In the genomic region with DNA sequence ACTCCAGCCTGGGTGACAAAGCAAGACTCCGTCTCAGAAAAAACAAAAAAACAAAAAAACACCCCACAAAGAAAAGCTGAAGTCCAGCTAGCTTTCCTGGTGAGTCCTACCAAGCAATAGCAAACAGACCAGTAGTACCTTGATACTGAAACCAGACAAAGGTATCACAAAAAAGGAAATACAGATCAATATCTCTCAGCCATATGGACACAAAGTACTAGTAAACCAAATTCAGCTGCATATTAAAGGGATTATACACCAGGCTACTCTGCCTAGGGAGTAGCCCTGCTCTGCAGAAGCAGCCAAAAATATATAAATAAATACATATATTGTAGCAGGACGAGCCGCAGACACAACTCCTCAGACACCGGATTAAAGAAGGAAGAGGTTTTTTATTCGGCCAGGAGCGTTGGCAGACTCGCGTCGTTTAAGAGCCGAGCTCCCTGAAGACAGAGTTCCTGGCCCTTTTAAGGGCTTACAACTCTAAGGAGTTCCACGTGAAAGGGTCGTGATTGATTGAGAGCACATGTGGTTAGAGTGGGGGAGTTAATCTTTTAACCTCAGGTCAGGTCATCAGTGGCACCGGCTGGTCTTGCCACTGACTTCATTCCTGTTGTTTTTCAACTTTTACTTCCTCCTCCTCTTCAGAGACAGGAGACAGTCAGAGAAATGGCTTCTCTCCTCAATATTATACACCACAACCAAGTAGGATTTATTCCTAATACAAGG, we compare ENCODE assay signal across 9 cellular contexts. TPM values are rescaled to one million over a fixed set of nuclear protein-coding genes. Genes with fewer than 3 reads are reported as not detected.
DNase-seq lines count a peak whose midpoint lies in the region; ATAC-seq and TF ChIP-seq lines count a peak whose summit lies in the region.
"Had no signal": no experiment of that assay in that cellular context is flagged by ENCODE, and none has a peak within 500 bp of the region (broad histone marks: within the 10 kb centered on the region; RNA-seq: fewer than 3 reads in every experiment).

No MANE protein-coding gene starts in this region.

- no peaks in the 10 kb centered on the region for H3K36me3 ChIP-seq in breast epithelium
- no peaks in the 10 kb centered on the region for H3K36me3 ChIP-seq in mammary epithelial cell (ENCODE audit: insufficient read depth, low read length)
- no peaks in the 10 kb centered on the region for H3K36me3 ChIP-seq in upper lobe of right lung

- peaks cover 10% of the 10 kb centered on the region for H3K4me1 Mint-ChIP-seq in activated CD8-positive, alpha-beta T cell treated with anti-CD3 and anti-CD28 coated beads, Interleukin-2, amount 10 ng/mL, durations not matched to agents 7 days and 5 days (ENCODE audit: low read depth)

- peak overlapping the region; percentile 29 to 48 for H3K27ac ChIP-seq in breast epithelium
- H3K27ac ChIP-seq in mammary epithelial cell (ENCODE audit: insufficient read depth, low read depth, low read length), result no peak overlapping the region
- no peak overlapping the region for H3K27ac ChIP-seq in upper lobe of right lung

- in situ Hi-C loops in mammary epithelial cell (cut with MboI; ENCODE audit: low sequenced_read_pairs in 2 of 2), result no loop called here

- dilution Hi-C loops in mammary epithelial cell (cut with HindIII; ENCODE audit: low sequenced_read_pairs), result no loop called here

- H3K27me3 ChIP-seq in breast epithelium (no peaks in the 10 kb centered on the region), mammary epithelial cell (ENCODE audit: insufficient read depth, low read length) (no peaks in the 10 kb centered on the region), upper lobe of right lung (no peaks in the 10 kb centered on the region)

- H3K9me3 Mint-ChIP-seq in activated CD8-positive, alpha-beta T cell treated with anti-CD3 and anti-CD28 coated beads, Interleukin-2, amount 10 ng/mL, durations not matched to agents 7 days and 5 days (ENCODE audit: insufficient read depth), result no peaks in the 10 kb centered on the region

- CTCF ChIA-PET in mammary epithelial cell (lab: Charles Lee; ENCODE audit: low non-redundant PET), result no interaction called here
- CTCF ChIA-PET in activated CD8-positive, alpha-beta T cell treated with anti-CD3 and anti-CD28 coated beads, Interleukin-2, amount 10 ng/mL, durations not matched to agents 7 days and 5 days (lab: Charles Lee), result interaction anchor here (1.5 to 3.6 kb wide), 2 partner anchors 11 to 105 kb away, joined by 3 to 20 read pairs; no protein-coding TSS in a partner anchor

- intact Hi-C loops in breast epithelium (cut with DNase I; ENCODE audit: low total_unique reads) (no loop called here), mammary epithelial cell (cut with micrococcal nuclease) (no loop called here), upper lobe of right lung (cut with DNase I) (no loop called here)

- no peak overlapping the region for H2AFZ ChIP-seq in mammary epithelial cell (ENCODE audit: low read depth, low read length)

- peak overlapping the region; percentile 47 for H3K4me3 Mint-ChIP-seq in activated CD8-positive, alpha-beta T cell treated with anti-CD3 and anti-CD28 coated beads, Interleukin-2, amount 10 ng/mL, durations not matched to agents 7 days and 5 days

- no peaks in the 10 kb centered on the region for H3K36me3 Mint-ChIP-seq in activated CD8-positive, alpha-beta T cell treated with anti-CD3 and anti-CD28 coated beads, Interleukin-2, amount 10 ng/mL, durations not matched to agents 7 days and 5 days (ENCODE audit: low read depth)

- WGBS in mammary epithelial cell (ENCODE audit: low coverage, missing lambda C conversion rate), result 72% methylated on average over 12 of the region's 13 CpGs

- H3K27me3 Mint-ChIP-seq in activated CD8-positive, alpha-beta T cell treated with anti-CD3 and anti-CD28 coated beads, Interleukin-2, amount 10 ng/mL, durations not matched to agents 7 days and 5 days (ENCODE audit: low read depth), result peaks cover 14% of the 10 kb centered on the region

- H3K4me2 ChIP-seq in mammary epithelial cell (ENCODE audit: insufficient read depth, low read depth, low read length), result no peak overlapping the region

- no peaks in the 10 kb centered on the region for H3K79me2 ChIP-seq in mammary epithelial cell (ENCODE audit: insufficient read depth, low read length)

- H3K9me3 ChIP-seq in breast epithelium, result no peaks in the 10 kb centered on the region
- H3K9me3 ChIP-seq in mammary epithelial cell (replicated peaks; ENCODE audit: insufficient read depth, low read length), result no peaks in the 10 kb centered on the region
- H3K9me3 ChIP-seq in upper lobe of right lung, result no peaks in the 10 kb centered on the region

- TF ChIP-seq POLR2A in breast epithelium (IDR thresholded peaks at IDR 0.05), result no peak

- ATAC-seq in activated CD8-positive, alpha-beta T cell treated with anti-CD3 and anti-CD28 coated beads, Interleukin-2, amount 10 ng/mL, durations not matched to agents 7 days and 5 days, result no peak
- ATAC-seq in upper lobe of right lung, result no peak
- no peak for ATAC-seq in GM18517 (IDR thresholded peaks at IDR 0.05; ENCODE audit: unreplicated experiment)

- POLR2A ChIA-PET in activated CD8-positive, alpha-beta T cell treated with anti-CD3 and anti-CD28 coated beads, Interleukin-2, amount 10 ng/mL, durations not matched to agents 7 days and 5 days (lab: Charles Lee), result no interaction called here

- peak overlapping the region in 2 of 3 donors; percentile 24 to 44 for H3K4me3 ChIP-seq in breast epithelium
- no peak overlapping the region for H3K4me3 ChIP-seq in mammary epithelial cell (replicated peaks in 1 of 3; ENCODE audit: insufficient read depth in 1 of 3, low read depth in 2 of 3, low read length in 3 of 3)
- peak overlapping the region; percentile 28 for H3K4me3 ChIP-seq in upper lobe of right lung

- TF ChIP-seq CTCF in breast epithelium (IDR thresholded peaks at IDR 0.05) (no peak), mammary epithelial cell (conservative IDR thresholded peaks at IDR 0.05 in 1 of 2, IDR thresholded peaks at IDR 0.05 in 1 of 2; ENCODE audit: extremely low read depth in 1 of 2, insufficient read depth in 1 of 2, low read depth in 1 of 2, low read length in 2 of 2) (no peak), upper lobe of right lung (IDR thresholded peaks at IDR 0.05) (no peak)

- H3K9ac ChIP-seq in mammary epithelial cell (ENCODE audit: insufficient read depth, low read length), result no peak overlapping the region

- H4K20me1 ChIP-seq in mammary epithelial cell (ENCODE audit: insufficient read depth, low read length), result no peaks in the 10 kb centered on the region

- H3K27ac Mint-ChIP-seq in activated CD8-positive, alpha-beta T cell treated with anti-CD3 and anti-CD28 coated beads, Interleukin-2, amount 10 ng/mL, durations not matched to agents 7 days and 5 days, result peak overlapping the region; percentile 26

- BruUV-seq in mammary epithelial cell (replicated peaks; lab: Mats Ljungman, UMichigan), result no TSS peak

- DNase-seq in breast epithelium (ENCODE audit: low spot score in 2 of 2) (no peak), mammary epithelial cell (no peak), medulla oblongata (ENCODE audit: extremely low spot score) (peak; percentile 40), upper lobe of right lung (peak; percentile 40), DMS79 (lab: John Stamatoyannopoulos, UW) (no peak)
- no peak for DNase-seq in activated CD8-positive, alpha-beta T cell treated with anti-CD3 and anti-CD28 coated beads, Interleukin-2, amount 10 ng/mL, durations not matched to agents 7 days and 5 days
- DNase-seq in stimulated activated CD4-positive, alpha-beta T cell treated with anti-CD3 and anti-CD28 coated beads, Interleukin-4, amount 100 ng/mL, for 4 hours, result no peak
- DNase-seq: NCI-H187 treated with DMSO at 0.1 percent for 48 hours had no signal

- H3K4me1 ChIP-seq in breast epithelium (no peaks in the 10 kb centered on the region), mammary epithelial cell (ENCODE audit: insufficient read depth, low read length) (no peaks in the 10 kb centered on the region), upper lobe of right lung (no peaks in the 10 kb centered on the region)

RNA-seq across cellular contexts. Expression of a gene that starts 38.4 kb away (rescaled TPM):
- 10 to 100 TPM in 2 of 3 donors, 1 to 10 TPM in 1; 7.8 to 63.4 (median 44.9) TPM for total RNA-seq in breast epithelium
- 10 to 100 TPM; 38.8 to 42.9 TPM for total RNA-seq in mammary epithelial cell
- polyA plus RNA-seq in mammary epithelial cell, result 25.9 TPM
- polyA minus RNA-seq in mammary epithelial cell, result 65.9 TPM
- total RNA-seq in activated CD8-positive, alpha-beta T cell treated with anti-CD3 and anti-CD28 coated beads, Interleukin-2, amount 10 ng/mL, durations not matched to agents 7 days and 5 days, result 10 to 100 TPM; 29.2 to 31.2 TPM
- 18.1 TPM for total RNA-seq in upper lobe of right lung

Comparison
In these comparisons a context has a peak if more than half of its experiments do, and no peak if none do; other contexts are left out.
1. H3K27ac ChIP-seq: peak in breast epithelium (2 of 2); none in mammary epithelial cell (single experiment) and upper lobe of right lung (single experiment).
2. H3K4me3 ChIP-seq: peak in breast epithelium (2 of 3) and upper lobe of right lung (single experiment); none in mammary epithelial cell (0 of 3).
3. DNase-seq: peak in medulla oblongata (single experiment) and upper lobe of right lung (single experiment); none in breast epithelium (0 of 2), mammary epithelial cell (single experiment), activated CD8-positive, alpha-beta T cell treated with anti-CD3 and anti-CD28 coated beads, Interleukin-2, amount 10 ng/mL, durations not matched to agents 7 days and 5 days (single experiment), stimulated activated CD4-positive, alpha-beta T cell treated with anti-CD3 and anti-CD28 coated beads, Interleukin-4, amount 100 ng/mL, for 4 hours (0 of 2) and DMS79 (single experiment).